ENCODE assay signal across 23 cellular contexts in genomic region chr10:72356115-72356514, GRCh38. TPM values are rescaled to one million over a fixed set of nuclear protein-coding genes. Genes with fewer than 3 reads are reported as not detected.
A peak's percentile ranks its signal among the peaks of the same experiment; 100 is the strongest.
DNase-seq lines count a peak whose midpoint lies in the region; ATAC-seq and TF ChIP-seq lines count a peak whose summit lies in the region.
"Had no signal": no experiment of that assay in that cellular context is flagged by ENCODE, and none has a peak within 500 bp of the region (broad histone marks: within the 10 kb centered on the region; RNA-seq: fewer than 3 reads in every experiment).

No MANE protein-coding gene starts in this region.

- no peak for ATAC-seq in natural killer cell
- no peak for ATAC-seq in natural killer cell treated with Interleukin-12 subunit alpha and Interleukin-12 subunit beta and Interleukin-15 and Interleukin-18, amount 100 ng/mL, for 72 hours
- no peak for ATAC-seq in WTC11
- ATAC-seq in activated CD4-positive, CD25-positive, alpha-beta regulatory T cell treated with anti-CD3 and anti-CD28 coated beads, Interleukin-2, amount 50 U/mL, for 24 hours = no peak
- ATAC-seq in stimulated activated effector memory CD8-positive, alpha-beta T cell treated with anti-CD3 and anti-CD28 coated beads, Interleukin-12 subunit alpha, Interleukin-12 subunit beta, amount 100 ng/mL, for 72 hours = no peak
- ATAC-seq: gastroesophageal sphincter, left cardiac atrium, upper lobe of right lung had no signal

- no peak for TF ChIP-seq CTCF in natural killer cell (IDR thresholded peaks at IDR 0.05)
- no peak for TF ChIP-seq CTCF in WTC11 (IDR thresholded peaks at IDR 0.05)
- no peak for TF ChIP-seq CTCF in glutamatergic neuron (IDR thresholded peaks at IDR 0.05; ENCODE audit: partially characterized antibody, unreplicated experiment)

- POLR2A ChIA-PET in WTC11 (lab: Charles Lee) = no interaction called here

- H3K36me3 Mint-ChIP-seq in natural killer cell (no peaks in the 10 kb centered on the region), WTC11 (no peaks in the 10 kb centered on the region), glutamatergic neuron (ENCODE audit: unreplicated experiment) (peaks cover 6% of the 10 kb centered on the region)
- H3K36me3 Mint-ChIP-seq in natural killer cell treated with Interleukin-12 subunit alpha and Interleukin-12 subunit beta and Interleukin-15 and Interleukin-18, amount 100 ng/mL, for 72 hours = peaks cover 11% of the 10 kb centered on the region
- H3K36me3 Mint-ChIP-seq in stimulated activated effector memory CD8-positive, alpha-beta T cell treated with anti-CD3 and anti-CD28 coated beads, Interleukin-12 subunit alpha, Interleukin-12 subunit beta, amount 100 ng/mL, for 72 hours = peaks cover 16% of the 10 kb centered on the region

- no peaks in the 10 kb centered on the region for H3K9me3 Mint-ChIP-seq in natural killer cell
- peaks cover 3% of the 10 kb centered on the region for H3K9me3 Mint-ChIP-seq in natural killer cell treated with Interleukin-12 subunit alpha and Interleukin-12 subunit beta and Interleukin-15 and Interleukin-18, amount 100 ng/mL, for 72 hours
- H3K9me3 Mint-ChIP-seq in WTC11 = no peaks in the 10 kb centered on the region
- peaks cover 11% of the 10 kb centered on the region for H3K9me3 Mint-ChIP-seq in glutamatergic neuron (ENCODE audit: unreplicated experiment)
- no peaks in the 10 kb centered on the region for H3K9me3 Mint-ChIP-seq in stimulated activated effector memory CD8-positive, alpha-beta T cell treated with anti-CD3 and anti-CD28 coated beads, Interleukin-12 subunit alpha, Interleukin-12 subunit beta, amount 100 ng/mL, for 72 hours
- H3K9me3 Mint-ChIP-seq: activated CD4-positive, alpha-beta T cell treated with anti-CD3 and anti-CD28 coated beads, Interleukin-2, amount 10 ng/mL, durations not matched to agents 24 days and 14 days; activated naive CD4-positive, alpha-beta T cell treated with anti-CD3 and anti-CD28 coated beads for 36 hours had no signal

- H3K27me3 Mint-ChIP-seq in natural killer cell (ENCODE audit: low read depth in 2 of 2) (no peaks in the 10 kb centered on the region), WTC11 (ENCODE audit: low read depth) (no peaks in the 10 kb centered on the region; the same call in 1 of the 2 replicates), glutamatergic neuron (ENCODE audit: unreplicated experiment) (peaks cover 22% of the 10 kb centered on the region)
- H3K27me3 Mint-ChIP-seq in natural killer cell treated with Interleukin-12 subunit alpha and Interleukin-12 subunit beta and Interleukin-15 and Interleukin-18, amount 100 ng/mL, for 72 hours = no peaks in the 10 kb centered on the region

- H3K4me3 Mint-ChIP-seq in natural killer cell (peak overlapping the region; percentile 45), WTC11 (peak overlapping the region; percentile 48), glutamatergic neuron (ENCODE audit: unreplicated experiment) (peak overlapping the region; percentile 30)
- H3K4me3 Mint-ChIP-seq in natural killer cell treated with Interleukin-12 subunit alpha and Interleukin-12 subunit beta and Interleukin-15 and Interleukin-18, amount 100 ng/mL, for 72 hours = no peak overlapping the region
- H3K4me3 Mint-ChIP-seq in stimulated activated effector memory CD8-positive, alpha-beta T cell treated with anti-CD3 and anti-CD28 coated beads, Interleukin-12 subunit alpha, Interleukin-12 subunit beta, amount 100 ng/mL, for 72 hours = no peak overlapping the region

- H3K27ac Mint-ChIP-seq in natural killer cell (peak overlapping the region in 1 of 2 donors; percentile 6), WTC11 (peak overlapping the region; percentile 79; the same call in 1 of the 2 replicates), glutamatergic neuron (ENCODE audit: unreplicated experiment) (peak overlapping the region; percentile 40)
- no peak overlapping the region for H3K27ac Mint-ChIP-seq in natural killer cell treated with Interleukin-12 subunit alpha and Interleukin-12 subunit beta and Interleukin-15 and Interleukin-18, amount 100 ng/mL, for 72 hours
- H3K27ac Mint-ChIP-seq in stimulated activated effector memory CD8-positive, alpha-beta T cell treated with anti-CD3 and anti-CD28 coated beads, Interleukin-12 subunit alpha, Interleukin-12 subunit beta, amount 100 ng/mL, for 72 hours = no peak overlapping the region
- H3K27ac Mint-ChIP-seq: activated CD4-positive, alpha-beta T cell treated with anti-CD3 and anti-CD28 coated beads, Interleukin-2, amount 10 ng/mL, durations not matched to agents 24 days and 14 days had no signal

- no peak for DNase-seq in natural killer cell
- DNase-seq in natural killer cell treated with Interleukin-12 subunit alpha and Interleukin-12 subunit beta and Interleukin-15 and Interleukin-18, amount 100 ng/mL, for 72 hours (ENCODE audit: low spot score) = no peak
- no peak for DNase-seq in WTC11 (ENCODE audit: low spot score)
- no peak for DNase-seq in glutamatergic neuron
- DNase-seq in putamen (ENCODE audit: low spot score) = peak; percentile 56
- DNase-seq in GF-D8 (lab: John Stamatoyannopoulos, UW) = no peak
- DNase-seq in stimulated activated effector memory CD8-positive, alpha-beta T cell treated with anti-CD3 and anti-CD28 coated beads, Interleukin-12 subunit alpha, Interleukin-12 subunit beta, amount 100 ng/mL, for 72 hours (ENCODE audit: low spot score in 2 of 2) = no peak
- DNase-seq: activated CD4-positive, alpha-beta T cell treated with anti-CD3 and anti-CD28 coated beads, Interleukin-2, amount 10 ng/mL, durations not matched to agents 24 days and 14 days; activated naive CD4-positive, alpha-beta T cell treated with anti-CD3 and anti-CD28 coated beads for 36 hours; amygdala; DMS79 treated with DMSO at 0.1 percent for 48 hours; GDM1; hippocampal formation; left cardiac atrium; NCI-H1048; NCI-H2107; NCI-H82; SHP77 treated with DMSO at 0.1 percent for 48 hours; stimulated activated CD4-positive, alpha-beta T cell treated with anti-CD3 and anti-CD28 coated beads, Interleukin-4, amount 100 ng/mL, for 4 hours; T-helper 9 cell; upper lobe of right lung had no signal

- intact Hi-C loops in natural killer cell (cut with micrococcal nuclease) = no loop called here

- H3K4me1 Mint-ChIP-seq in natural killer cell = peaks cover 31 to 38% of the 10 kb centered on the region in 2 donors
- peaks cover 26 to 33% of the 10 kb centered on the region in 2 donors for H3K4me1 Mint-ChIP-seq in natural killer cell treated with Interleukin-12 subunit alpha and Interleukin-12 subunit beta and Interleukin-15 and Interleukin-18, amount 100 ng/mL, for 72 hours (ENCODE audit: low read depth in 2 of 2)
- H3K4me1 Mint-ChIP-seq in WTC11 = peaks cover 27% of the 10 kb centered on the region
- peaks cover 17% of the 10 kb centered on the region for H3K4me1 Mint-ChIP-seq in glutamatergic neuron (ENCODE audit: low read depth, unreplicated experiment)
- H3K4me1 Mint-ChIP-seq in stimulated activated effector memory CD8-positive, alpha-beta T cell treated with anti-CD3 and anti-CD28 coated beads, Interleukin-12 subunit alpha, Interleukin-12 subunit beta, amount 100 ng/mL, for 72 hours = peaks cover 34% of the 10 kb centered on the region

- CTCF ChIA-PET in WTC11 (lab: Charles Lee) = no interaction called here

TF ChIP-seq in WTC11, 78 proteins besides CTCF, POLR2A, EP300 and RAD21 (continues in another document):
- no peak for TF ChIP-seq HMGXB4 (CRISPR knock-in tag; IDR thresholded peaks at IDR 0.05)
- no peak for TF ChIP-seq PRRX2 (CRISPR knock-in tag; IDR thresholded peaks at IDR 0.05)
- TF ChIP-seq IRF2 (CRISPR knock-in tag; IDR thresholded peaks at IDR 0.05; ENCODE audit: borderline replicate concordance, low read depth) = no peak
- no peak for TF ChIP-seq RORB (CRISPR knock-in tag; IDR thresholded peaks at IDR 0.05)
- TF ChIP-seq FOXP1 (CRISPR knock-in tag; IDR thresholded peaks at IDR 0.05; ENCODE audit: borderline replicate concordance) = no peak
- no peak for TF ChIP-seq ATF1 (CRISPR knock-in tag; IDR thresholded peaks at IDR 0.05)
- TF ChIP-seq NFATC4 (CRISPR knock-in tag; IDR thresholded peaks at IDR 0.05) = no peak
- TF ChIP-seq ATF6 (CRISPR knock-in tag; IDR thresholded peaks at IDR 0.05) = no peak
- no peak for TF ChIP-seq ZNF138 (CRISPR knock-in tag; conservative IDR thresholded peaks at IDR 0.05)
- no peak for TF ChIP-seq MXD4 (CRISPR knock-in tag; IDR thresholded peaks at IDR 0.05; ENCODE audit: borderline replicate concordance)
- no peak for TF ChIP-seq FOXJ3 (CRISPR knock-in tag; IDR thresholded peaks at IDR 0.05; ENCODE audit: borderline replicate concordance)
- no peak for TF ChIP-seq TEAD1 (CRISPR knock-in tag; IDR thresholded peaks at IDR 0.05)
- no peak for TF ChIP-seq JAZF1 (CRISPR knock-in tag; IDR thresholded peaks at IDR 0.05)

RNA-seq across cellular contexts. Expression of gene DNAJB12, which starts 1.4 kb away (rescaled TPM):
- total RNA-seq in natural killer cell (10 to 100 TPM; 47.3 to 54.2 (median 48.7) TPM), WTC11 (2021) (19.3 to 21.6 TPM (median 20.0 TPM) in 3 replicates), glutamatergic neuron (ENCODE audit: unreplicated experiment) (23.0 TPM)
- total RNA-seq in natural killer cell treated with Interleukin-12 subunit alpha and Interleukin-12 subunit beta and Interleukin-15 and Interleukin-18, amount 100 ng/mL, for 72 hours = 10 to 100 TPM; 39.5 to 39.7 TPM

Comparison
In these comparisons a context has a peak if more than half of its experiments do, and no peak if none do; other contexts are left out.
1. H3K4me3 Mint-ChIP-seq: peak in natural killer cell (single experiment), WTC11 (single experiment) and glutamatergic neuron (single experiment); none in natural killer cell treated with Interleukin-12 subunit alpha and Interleukin-12 subunit beta and Interleukin-15 and Interleukin-18, amount 100 ng/mL, for 72 hours (single experiment) and stimulated activated effector memory CD8-positive, alpha-beta T cell treated with anti-CD3 and anti-CD28 coated beads, Interleukin-12 subunit alpha, Interleukin-12 subunit beta, amount 100 ng/mL, for 72 hours (single experiment).
2. H3K27ac Mint-ChIP-seq: peak in WTC11 (single experiment) and glutamatergic neuron (single experiment); none in natural killer cell treated with Interleukin-12 subunit alpha and Interleukin-12 subunit beta and Interleukin-15 and Interleukin-18, amount 100 ng/mL, for 72 hours (0 of 2) and stimulated activated effector memory CD8-positive, alpha-beta T cell treated with anti-CD3 and anti-CD28 coated beads, Interleukin-12 subunit alpha, Interleukin-12 subunit beta, amount 100 ng/mL, for 72 hours (single experiment).